ENCODE assay signal across 23 cellular contexts in the genomic region with DNA sequence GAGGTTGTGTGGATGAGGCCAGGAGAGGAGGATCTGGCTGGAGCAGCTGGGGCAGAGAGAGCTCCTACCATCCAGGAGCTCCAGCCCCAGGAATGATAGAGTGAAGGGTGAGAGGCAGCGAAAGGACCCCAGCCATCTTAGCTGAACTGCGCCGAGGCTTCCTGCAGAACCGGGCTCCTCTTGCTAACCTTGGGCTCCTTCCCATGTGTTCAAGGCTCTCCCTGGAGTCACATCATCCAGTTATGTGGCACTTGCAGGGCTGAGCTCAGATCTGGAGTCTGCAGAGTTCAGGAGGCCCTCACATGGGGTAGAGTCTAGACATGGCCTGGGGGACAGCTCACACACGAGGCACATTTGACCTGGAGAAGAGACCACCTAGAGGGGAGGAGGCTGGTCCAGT.
"Had no signal": no experiment of that assay in that cellular context is flagged by ENCODE, and none has a peak within 500 bp of the region (broad histone marks: within the 10 kb centered on the region; RNA-seq: fewer than 3 reads in every experiment).

No MANE protein-coding gene starts in this region.

- DNase-seq: dermis blood vessel endothelial cell; effector memory CD8-positive, alpha-beta T cell; erythroblast; esophagus squamous epithelium; natural killer cell; nucleus accumbens; ovary; posterior cingulate gyrus; retina; spleen; stimulated activated CD4-positive, alpha-beta T cell treated with anti-CD3 and anti-CD28 coated beads, Interleukin-4, amount 100 ng/mL, for 4 hours; stimulated activated naive CD8-positive, alpha-beta T cell treated with anti-CD3 and anti-CD28 coated beads, Interleukin-15, Interleukin-2, amounts not matched to agents 100 U/mL and 50 U/mL, for 24 hours; substantia nigra; testis; tibial artery; upper lobe of left lung had no signal

- H3K27ac ChIP-seq: coronary artery, esophagus squamous epithelium, ovary, skin epidermis, spleen, testis, tibial artery, upper lobe of left lung, vagina had no signal

- H3K27ac Mint-ChIP-seq: effector memory CD8-positive, alpha-beta T cell; memory B cell; natural killer cell; stimulated activated memory B cell treated with anti-CD40 and anti-IgM and Interleukin-4, amounts not matched to agents 10 μg/mL and 1 μg/mL and 100 μg/mL, for 72 hours had no signal

- H3K9me3 ChIP-seq: esophagus squamous epithelium, ovary, spleen, testis, tibial artery, upper lobe of left lung, vagina had no signal

- H3K27me3 ChIP-seq: esophagus squamous epithelium, ovary, testis, tibial artery, upper lobe of left lung, vagina had no signal

- H3K4me3 Mint-ChIP-seq: effector memory CD8-positive, alpha-beta T cell; memory B cell; natural killer cell; neural crest cell; stimulated activated memory B cell treated with anti-CD40 and anti-IgM and Interleukin-4, amounts not matched to agents 10 μg/mL and 1 μg/mL and 100 μg/mL, for 72 hours had no signal

- H3K27me3 Mint-ChIP-seq: stimulated activated memory B cell treated with anti-CD40 and anti-IgM and Interleukin-4, amounts not matched to agents 10 μg/mL and 1 μg/mL and 100 μg/mL, for 72 hours had no signal

- H3K4me1 Mint-ChIP-seq: memory B cell; neural crest cell; stimulated activated memory B cell treated with anti-CD40 and anti-IgM and Interleukin-4, amounts not matched to agents 10 μg/mL and 1 μg/mL and 100 μg/mL, for 72 hours had no signal

- ATAC-seq: effector memory CD8-positive, alpha-beta T cell; natural killer cell; stimulated activated memory B cell treated with anti-CD40 and anti-IgM and Interleukin-4, amounts not matched to agents 10 μg/mL and 1 μg/mL and 100 μg/mL, for 72 hours; stimulated activated naive CD8-positive, alpha-beta T cell treated with anti-CD3 and anti-CD28 coated beads, Interleukin-15, Interleukin-2, amounts not matched to agents 100 U/mL and 50 U/mL, for 24 hours had no signal

- H3K9me3 Mint-ChIP-seq: effector memory CD8-positive, alpha-beta T cell; natural killer cell; neural crest cell; stimulated activated memory B cell treated with anti-CD40 and anti-IgM and Interleukin-4, amounts not matched to agents 10 μg/mL and 1 μg/mL and 100 μg/mL, for 72 hours had no signal

- H3K4me3 ChIP-seq: coronary artery, esophagus squamous epithelium, lung, ovary, skin epidermis, spleen, testis, tibial artery, upper lobe of left lung, vagina had no signal

- H3K36me3 ChIP-seq: esophagus squamous epithelium, ovary, spleen, tibial artery, upper lobe of left lung, vagina had no signal

- H3K36me3 Mint-ChIP-seq: natural killer cell; stimulated activated memory B cell treated with anti-CD40 and anti-IgM and Interleukin-4, amounts not matched to agents 10 μg/mL and 1 μg/mL and 100 μg/mL, for 72 hours had no signal

- H3K4me1 ChIP-seq: esophagus squamous epithelium had no signal
